In genomic region chr22:27452245-27452644, GRCh38 we compare ENCODE assay signal across 9 cellular contexts.
"Had no signal": no experiment of that assay in that cellular context is flagged by ENCODE, and none has a peak within 500 bp of the region (broad histone marks: within the 10 kb centered on the region; RNA-seq: fewer than 3 reads in every experiment).

No MANE protein-coding gene starts in this region.

- H3K9me3 Mint-ChIP-seq: GM23338, HFFc6 had no signal

- H3K27ac ChIP-seq: GM23248 had no signal

- H3K4me2 ChIP-seq: GM23338 had no signal

- H3K36me3 ChIP-seq: HAP-1 had no signal

- H2AFZ ChIP-seq: GM23248, GM23338 had no signal

- H3K4me1 ChIP-seq: HAP-1 had no signal

- H3K9me3 ChIP-seq: HAP-1 had no signal

- FAIRE-seq: H54 had no signal

- H3K4me3 Mint-ChIP-seq: GM23338, H9, HFFc6 had no signal

- H3K9ac ChIP-seq: GM23248 had no signal

- H3K27ac Mint-ChIP-seq: GM23338, HFFc6 had no signal

- DNase-seq: GM23248, GOT3, H7, H9, HCEC 1CT, HFFc6 had no signal

- H3K4me3 ChIP-seq: GM23248, GM23338, HAP-1 had no signal
